9 cellular contexts compared by ENCODE assay signal in the genomic region with DNA sequence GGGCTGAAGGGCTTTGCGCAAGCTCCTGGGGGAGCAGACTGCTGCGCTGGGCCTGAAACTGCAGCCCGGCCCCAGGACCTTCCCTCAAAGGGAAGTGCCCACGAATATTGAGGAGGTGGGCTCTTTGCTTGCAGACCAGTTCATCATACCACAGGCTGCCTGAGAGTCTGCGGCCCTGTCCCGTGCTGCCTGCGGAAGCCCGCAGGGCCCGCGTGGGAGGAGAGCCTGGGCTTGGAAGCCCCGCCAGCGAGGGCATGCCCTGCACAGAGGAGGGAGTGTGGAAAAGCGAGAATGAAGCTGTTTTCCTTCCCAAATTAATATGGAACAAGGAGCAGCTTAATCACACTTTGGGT.
A peak's percentile ranks its signal among the peaks of the same experiment; 100 is the strongest.
DNase-seq lines count a peak whose midpoint lies in the region; ATAC-seq and TF ChIP-seq lines count a peak whose summit lies in the region.
"Had no signal": no experiment of that assay in that cellular context is flagged by ENCODE, and none has a peak within 500 bp of the region (broad histone marks: within the 10 kb centered on the region; RNA-seq: fewer than 3 reads in every experiment).

No MANE protein-coding gene starts in this region.

- H3K9me3 ChIP-seq in CD4-positive, alpha-beta memory T cell (ENCODE audit: control insufficient read depth in 1 of 2, low read length in 2 of 2) = no peaks in the 10 kb centered on the region
- H3K9me3 ChIP-seq in psoas muscle (no peaks in the 10 kb centered on the region), prostate gland (no peaks in the 10 kb centered on the region)
- H3K9me3 ChIP-seq: transverse colon had no signal

- H3K4me3 ChIP-seq in CD4-positive, alpha-beta memory T cell (ENCODE audit: low read length in 2 of 2) = peak overlapping the region; percentile 9 to 70
- no peak overlapping the region for H3K4me3 ChIP-seq in NB4 (ENCODE audit: low read depth, low read length)
- peak overlapping the region; percentile 69 for H3K4me3 ChIP-seq in psoas muscle
- peak overlapping the region in 1 of 2 donors; percentile 58 for H3K4me3 ChIP-seq in prostate gland

- no peaks in the 10 kb centered on the region for H3K27me3 ChIP-seq in CD4-positive, alpha-beta memory T cell (ENCODE audit: insufficient read depth, low read length)
- peaks cover 0 to 31% (median 6%) of the 10 kb centered on the region in 3 donors for H3K27me3 ChIP-seq in psoas muscle (ENCODE audit: insufficient read depth in 3 of 3, low read length in 2 of 3)
- no peaks in the 10 kb centered on the region for H3K27me3 ChIP-seq in prostate gland (replicated peaks; ENCODE audit: insufficient read depth)

- H3K27me3 Mint-ChIP-seq in CD4-positive, alpha-beta memory T cell = no peaks in the 10 kb centered on the region
- peaks cover 4% of the 10 kb centered on the region for H3K27me3 Mint-ChIP-seq in endothelial cell (ENCODE audit: unreplicated experiment)

- peak overlapping the region in 5 of 7 donors; percentile 12 to 91 (median 71) for H3K27ac Mint-ChIP-seq in CD4-positive, alpha-beta memory T cell
- no peak overlapping the region for H3K27ac Mint-ChIP-seq in endothelial cell (ENCODE audit: unreplicated experiment)

- DNase-seq in CD4-positive, alpha-beta memory T cell = no peak
- DNase-seq in NB4 (ENCODE audit: low read depth) = peak; percentile 15
- DNase-seq in endothelial cell (ENCODE audit: low spot score) = no peak
- DNase-seq in psoas muscle = no peak
- DNase-seq in stimulated activated CD4-positive, alpha-beta T cell treated with anti-CD3 and anti-CD28 coated beads, Interleukin-4, amount 100 ng/mL, for 4 hours = no peak
- no peak for DNase-seq in NCI-H1436 (lab: John Stamatoyannopoulos, UW)
- no peak for DNase-seq in prostate gland (ENCODE audit: low spot score)
- no peak for DNase-seq in OCI-M1 (lab: John Stamatoyannopoulos, UW)

- peaks cover 0 to 3% (median 0%) of the 10 kb centered on the region in 8 donors for H3K9me3 Mint-ChIP-seq in CD4-positive, alpha-beta memory T cell
- H3K9me3 Mint-ChIP-seq in endothelial cell (ENCODE audit: unreplicated experiment) = no peaks in the 10 kb centered on the region

- peak overlapping the region; percentile 68 for H3K27ac ChIP-seq in CD4-positive, alpha-beta memory T cell (ENCODE audit: low read depth, low read length)
- H3K27ac ChIP-seq in psoas muscle (no peak overlapping the region), prostate gland (no peak overlapping the region)

- intact Hi-C loops in CD4-positive, alpha-beta memory T cell (cut with micrococcal nuclease) = loop anchor here (2.0 to 5.0 kb wide), 3 partner anchors 83 to 1257 kb away; partner anchors contain the start of genes MGMT and MKI67
- intact Hi-C loops in psoas muscle (cut with DNase I) (no loop called here), prostate gland (cut with DNase I) (loop anchor here (5.0 kb wide), 1 partner anchor 1762 kb away; no protein-coding TSS in a partner anchor)

- no peak for ATAC-seq in psoas muscle

- no peaks in the 10 kb centered on the region for H3K36me3 ChIP-seq in CD4-positive, alpha-beta memory T cell (ENCODE audit: insufficient read depth, low read length)
- H3K36me3 ChIP-seq in psoas muscle (ENCODE audit: insufficient read depth in 1 of 2, low read depth in 1 of 2) (no peaks in the 10 kb centered on the region), prostate gland (no peaks in the 10 kb centered on the region)
- H3K36me3 ChIP-seq: transverse colon had no signal

- peak overlapping the region; percentile 76 to 86 (median 80) for H3K4me3 Mint-ChIP-seq in CD4-positive, alpha-beta memory T cell
- peak overlapping the region; percentile 79 for H3K4me3 Mint-ChIP-seq in endothelial cell (ENCODE audit: unreplicated experiment)

- peaks cover 9 to 24% (median 18%) of the 10 kb centered on the region in 4 donors for H3K4me1 Mint-ChIP-seq in CD4-positive, alpha-beta memory T cell
- H3K4me1 Mint-ChIP-seq in endothelial cell (ENCODE audit: unreplicated experiment) = peaks cover 38% of the 10 kb centered on the region

- peaks cover 22% of the 10 kb centered on the region for H3K4me1 ChIP-seq in CD4-positive, alpha-beta memory T cell (ENCODE audit: insufficient read depth, low read length)
- no peaks in the 10 kb centered on the region for H3K4me1 ChIP-seq in psoas muscle
- no peaks in the 10 kb centered on the region for H3K4me1 ChIP-seq in prostate gland (replicated peaks)

- H3K36me3 Mint-ChIP-seq in CD4-positive, alpha-beta memory T cell = peaks cover 0 to 4% of the 10 kb centered on the region in 2 donors
- no peaks in the 10 kb centered on the region for H3K36me3 Mint-ChIP-seq in endothelial cell (ENCODE audit: low read depth, unreplicated experiment)

- 69 to 83% (median 72%) methylated on average over 13 of the region's 13 CpGs for WGBS in psoas muscle, 3 donors
- WGBS in prostate gland = 70% methylated on average over 13 of the region's 13 CpGs

- no peak for TF ChIP-seq CTCF in NB4 (IDR thresholded peaks at IDR 0.05; ENCODE audit: low read depth, low read length)
- no peak for TF ChIP-seq CTCF in endothelial cell (IDR thresholded peaks at IDR 0.05; ENCODE audit: unreplicated experiment)
- no peak for TF ChIP-seq CTCF in psoas muscle (IDR thresholded peaks at IDR 0.05)
- TF ChIP-seq CTCF in prostate gland (IDR thresholded peaks at IDR 0.05) = no peak

- TF ChIP-seq POLR2A in NB4 (IDR thresholded peaks at IDR 0.05; ENCODE audit: extremely low read depth, insufficient read length) (no peak), prostate gland (IDR thresholded peaks at IDR 0.05) (no peak)

- POLR2A ChIA-PET in CD4-positive, alpha-beta memory T cell (lab: Charles Lee; ENCODE audit: partially characterized antibody) = interaction anchor here (0.7 to 4.3 kb wide), 5 partner anchors 13 to 31 kb away, joined by 3 to 36 read pairs (median 4); no protein-coding TSS in a partner anchor

- CTCF ChIA-PET in CD4-positive, alpha-beta memory T cell (lab: Charles Lee; ENCODE audit: partially characterized antibody) = interaction anchor here (0.8 to 9.5 kb wide), 12 partner anchors 9 to 217 kb away, joined by 3 to 223 read pairs (median 6); no protein-coding TSS in a partner anchor

Comparison
In these comparisons a context has a peak if more than half of its experiments do, and no peak if none do; other contexts are left out.
1. intact Hi-C loops: an anchor here in CD4-positive, alpha-beta memory T cell (2.0 to 5.0 kb wide) and prostate gland (5.0 kb wide); none called in psoas muscle.